ENCODE assay signal across 12 cellular contexts in genomic region chr1:152072311-152072710, GRCh38. TPM values are rescaled to one million over a fixed set of nuclear protein-coding genes. Genes with fewer than 3 reads are reported as not detected.
"Had no signal": no experiment of that assay in that cellular context is flagged by ENCODE, and none has a peak within 500 bp of the region (broad histone marks: within the 10 kb centered on the region; RNA-seq: fewer than 3 reads in every experiment).

No MANE protein-coding gene starts in this region.

- H3K9ac ChIP-seq: GM23248 had no signal

- H3K4me3 ChIP-seq: GM23248, GM23338, HAP-1 had no signal

- H3K36me3 ChIP-seq: HAP-1 had no signal

- FAIRE-seq: H1, H54 had no signal

- H3K27ac ChIP-seq: GM23248 had no signal

- ATAC-seq: GM23338, HCT116 had no signal

- H2AFZ ChIP-seq: GM23248, GM23338 had no signal

- DNase-seq: GM23248, GOT3, H7, H9, HCEC 1CT, HFFc6 had no signal

- H3K4me1 ChIP-seq: HAP-1 had no signal

- H3K4me2 ChIP-seq: GM23338 had no signal

- H3K9me3 ChIP-seq: HAP-1 had no signal

RNA-seq across cellular contexts. Expression of gene TCHHL1, which starts 16.6 kb away (rescaled TPM):
- total RNA-seq: GM23248, GM23338, H1, H4, H7, H9, HFFc6 had no signal

RNA-seq across cellular contexts. Expression of gene TCHH, which starts 42.9 kb away (rescaled TPM):
- total RNA-seq: H4, H7, H9 had no signal
